ENCODE assay signal across 8 cellular contexts in the genomic region with DNA sequence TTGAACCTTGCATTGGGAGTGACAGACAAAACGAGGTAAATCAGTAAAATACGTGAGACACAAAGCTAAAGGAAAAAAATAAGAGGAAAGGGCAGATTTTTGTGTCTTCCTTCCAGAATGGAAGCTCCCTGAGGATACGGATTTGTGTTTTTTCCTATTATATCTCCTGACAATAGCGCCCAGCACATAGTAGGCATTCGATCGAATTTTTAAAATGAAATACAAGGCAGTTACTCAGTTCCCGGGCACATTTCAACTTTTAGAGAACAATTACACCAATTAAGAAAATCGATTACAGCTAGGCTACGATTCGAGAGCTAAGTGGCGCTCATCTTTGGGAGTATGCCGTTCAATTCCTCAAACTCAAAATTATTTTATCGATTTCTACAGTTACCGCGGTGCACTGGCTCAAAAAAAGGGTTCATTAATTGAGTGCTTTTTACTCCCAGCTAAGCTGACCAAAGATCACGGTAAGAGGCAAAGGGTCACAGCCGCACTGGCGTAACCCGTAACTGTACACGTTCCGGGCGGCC. TPM values are rescaled to one million over a fixed set of nuclear protein-coding genes. Genes with fewer than 3 reads are reported as not detected.
DNase-seq lines count a peak whose midpoint lies in the region; ATAC-seq and TF ChIP-seq lines count a peak whose summit lies in the region.

No MANE protein-coding gene starts in this region.

- peak overlapping the region; percentile 94 for H3K4me3 Mint-ChIP-seq in endodermal cell

- H3K27me3 Mint-ChIP-seq in endodermal cell (ENCODE audit: insufficient read depth): no peaks in the 10 kb centered on the region

- H3K27me3 ChIP-seq in DOHH2 (ENCODE audit: control insufficient read depth, low read length) (no peaks in the 10 kb centered on the region), NT2/D1 (ENCODE audit: insufficient read depth, insufficient read length) (no peaks in the 10 kb centered on the region), endodermal cell (ENCODE audit: control insufficient read depth, insufficient read depth, low read length, poor library complexity, severe bottlenecking) (no peaks in the 10 kb centered on the region), ovary (no peaks in the 10 kb centered on the region)

- peak overlapping the region; percentile 55 for H3K27ac ChIP-seq in DOHH2 (ENCODE audit: low read depth, low read length)
- peak overlapping the region; percentile 84 for H3K27ac ChIP-seq in endodermal cell (ENCODE audit: low read depth, low read length)
- H3K27ac ChIP-seq in ovary: peak overlapping the region in 1 of 2 donors; percentile 83

- peaks cover 14% of the 10 kb centered on the region for H3K36me3 ChIP-seq in DOHH2 (ENCODE audit: control insufficient read depth, low read length)
- H3K36me3 ChIP-seq in NT2/D1 (ENCODE audit: insufficient read depth, insufficient read length, low read length): peaks cover 8% of the 10 kb centered on the region
- peaks cover 18% of the 10 kb centered on the region for H3K36me3 ChIP-seq in endodermal cell (ENCODE audit: control insufficient read depth, insufficient read depth, low read length)
- H3K36me3 ChIP-seq in ovary: no peaks in the 10 kb centered on the region

- TF ChIP-seq CTCF in DOHH2 (IDR thresholded peaks at IDR 0.05; ENCODE audit: low read depth, low read length, poor library complexity, severe bottlenecking) (no peak), endodermal cell (conservative IDR thresholded peaks at IDR 0.05) (no peak), ovary (IDR thresholded peaks at IDR 0.05) (no peak)

- DNase-seq in NT2/D1 (ENCODE audit: low read depth, low spot score) (no peak), endodermal cell (no peak), ovary (no peak), NCI-H510A (lab: John Stamatoyannopoulos, UW) (no peak), NCI-H1092 treated with DMSO at 0.1 percent for 48 hours (lab: John Stamatoyannopoulos, UW) (no peak), G401 (ENCODE audit: low spot score) (no peak)

- H3K27ac Mint-ChIP-seq in endodermal cell: peak overlapping the region; percentile 95

- in situ Hi-C loops in G401 (cut with HindIII; ENCODE audit: low sequenced_read_pairs): no loop called here

- TF ChIP-seq EP300 in ovary (IDR thresholded peaks at IDR 0.05): no peak

- no peaks in the 10 kb centered on the region for H3K9me3 ChIP-seq in DOHH2 (ENCODE audit: control insufficient read depth, insufficient read depth, low read length)
- H3K9me3 ChIP-seq in NT2/D1 (ENCODE audit: insufficient read depth, low read length): peaks cover 3% of the 10 kb centered on the region; the same call in 1 of the 2 replicates
- H3K9me3 ChIP-seq in endodermal cell (ENCODE audit: control insufficient read depth, low read length): peaks cover 5% of the 10 kb centered on the region
- H3K9me3 ChIP-seq in ovary: no peaks in the 10 kb centered on the region

- peaks cover 70% of the 10 kb centered on the region for H3K79me2 ChIP-seq in DOHH2 (ENCODE audit: control insufficient read depth, low read length)

- peaks cover 6% of the 10 kb centered on the region for H3K9me3 Mint-ChIP-seq in endodermal cell

- peak overlapping the region; percentile 69 for H3K4me2 ChIP-seq in DOHH2 (ENCODE audit: low read length)

- H3K4me3 ChIP-seq in DOHH2 (ENCODE audit: low read length): peak overlapping the region; percentile 92
- peak overlapping the region; percentile 88 for H3K4me3 ChIP-seq in NT2/D1 (ENCODE audit: insufficient read length, low read depth)
- peak overlapping the region; percentile 100 for H3K4me3 ChIP-seq in endodermal cell (ENCODE audit: low read length)
- H3K4me3 ChIP-seq in ovary: peak overlapping the region; percentile 81

- peaks cover 30% of the 10 kb centered on the region for H3K4me1 Mint-ChIP-seq in endodermal cell

- intact Hi-C loops in ovary (cut with DNase I): no loop called here

- no peaks in the 10 kb centered on the region for H3F3A ChIP-seq in DOHH2 (ENCODE audit: control insufficient read depth, insufficient read depth)

- no peaks in the 10 kb centered on the region for H3K9me2 ChIP-seq in DOHH2 (replicated peaks; ENCODE audit: control insufficient read depth, low read length)

- no peak for TF ChIP-seq POLR2A in ovary (IDR thresholded peaks at IDR 0.05)

- H4K20me1 ChIP-seq in DOHH2 (ENCODE audit: control insufficient read depth, insufficient read depth, low read depth, low read length): no peaks in the 10 kb centered on the region

- no peak for ATAC-seq in HG02623 (IDR thresholded peaks at IDR 0.05; ENCODE audit: unreplicated experiment)

- 2% methylated on average over 22 of the region's 22 CpGs for WGBS in endodermal cell (ENCODE audit: insufficient coverage in 1 of 2, insufficient read length in 1 of 2), 2 experiments
- 1 to 2% (median 2%) methylated on average over 22 of the region's 22 CpGs for WGBS in ovary, 3 donors

- peaks cover 22% of the 10 kb centered on the region for H3K4me1 ChIP-seq in DOHH2 (ENCODE audit: control insufficient read depth, low read length)
- H3K4me1 ChIP-seq in NT2/D1 (ENCODE audit: insufficient read depth, insufficient read length): no peaks in the 10 kb centered on the region
- H3K4me1 ChIP-seq in endodermal cell (ENCODE audit: control insufficient read depth, insufficient read depth, low read length): peaks cover 1% of the 10 kb centered on the region
- no peaks in the 10 kb centered on the region for H3K4me1 ChIP-seq in ovary (ENCODE audit: insufficient read depth)

- H3K36me3 Mint-ChIP-seq in endodermal cell (ENCODE audit: low read depth): peaks cover 28% of the 10 kb centered on the region

- H3K9ac ChIP-seq in NT2/D1 (ENCODE audit: insufficient read length, low read depth): peak overlapping the region; percentile 89
- H3K9ac ChIP-seq in endodermal cell (ENCODE audit: extremely low read depth, low read length, poor library complexity, severe bottlenecking): peak overlapping the region; percentile 93

RNA-seq across cellular contexts. Expression of a gene that starts 0.4 kb away (rescaled TPM):
- total RNA-seq in endodermal cell (10 to 100 TPM; 40.8 to 45.4 TPM), ovary (10 to 100 TPM; 17.1 to 23.7 (median 20.5) TPM)
- 31.9 TPM for polyA plus RNA-seq in endodermal cell (2013, experiment 1 of 2)
- 32.7 TPM for polyA plus RNA-seq in endodermal cell (2013, experiment 2 of 2)
- 10 to 100 TPM; 19.9 to 20.4 TPM for polyA plus RNA-seq in ovary
- total RNA-seq in G401 (2014; rRNA removed; shearing (Covaris generic)): 19.8 and 30.7 TPM in 2 replicates

RNA-seq across cellular contexts. Expression of a gene that starts 42.3 kb away (rescaled TPM):
- total RNA-seq in endodermal cell: 1 to 10 TPM; 2.2 to 4.1 TPM
- polyA plus RNA-seq in endodermal cell (2013, experiment 1 of 2): 0.46 TPM
- 1.2 TPM for polyA plus RNA-seq in endodermal cell (2013, experiment 2 of 2)
- total RNA-seq in ovary: 10 to 100 TPM in 3 of 7 donors, 1 to 10 TPM in 4; 6.4 to 19.8 (median 9.3) TPM
- 1 to 10 TPM; 3.8 to 4.2 TPM for polyA plus RNA-seq in ovary
- total RNA-seq in G401 (2014; rRNA removed; shearing (Covaris generic)): not detected in 2 replicates
